ENCODE assay signal across 30 cellular contexts in the genomic region with DNA sequence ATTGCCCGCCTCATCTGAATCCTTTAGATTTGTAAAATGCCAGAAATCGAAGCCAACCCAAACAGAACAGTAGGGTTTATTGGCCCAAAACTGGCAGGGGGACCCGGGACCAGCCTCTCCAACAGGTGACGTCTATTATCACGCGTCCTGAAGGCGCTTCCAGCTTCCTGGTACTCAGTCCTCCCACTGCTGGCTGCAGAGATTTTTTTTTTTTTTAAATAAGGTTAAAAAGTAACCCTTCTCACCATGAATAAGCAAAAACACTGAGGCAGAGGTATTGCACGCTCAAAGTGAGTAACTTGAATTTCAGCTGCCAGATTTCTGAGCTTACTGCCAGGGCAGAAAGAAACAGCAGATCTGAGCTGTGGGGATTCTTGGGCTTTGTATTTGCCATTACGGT. TPM values are rescaled to one million over a fixed set of nuclear protein-coding genes. Genes with fewer than 3 reads are reported as not detected.
DNase-seq lines count a peak whose midpoint lies in the region; ATAC-seq, FAIRE-seq and TF ChIP-seq lines count a peak whose summit lies in the region.
"Had no signal": no experiment of that assay in that cellular context is flagged by ENCODE, and none has a peak within 500 bp of the region (broad histone marks: within the 10 kb centered on the region; RNA-seq: fewer than 3 reads in every experiment).

No MANE protein-coding gene starts in this region.

- TF ChIP-seq POLR2A in esophagus squamous epithelium (IDR thresholded peaks at IDR 0.05) (no peak), HepG2 (IDR thresholded peaks at IDR 0.05; ENCODE audit: insufficient read depth in 1 of 2, low read depth in 2 of 2, low read length in 2 of 2) (no peak), transverse colon (IDR thresholded peaks at IDR 0.05) (no peak), testis (IDR thresholded peaks at IDR 0.05) (no peak)

- no peak overlapping the region for H3K4me3 ChIP-seq in MG63
- H3K4me3 ChIP-seq in esophagus squamous epithelium = no peak overlapping the region
- H3K4me3 ChIP-seq in HepG2 (replicated peaks in 1 of 3; ENCODE audit: insufficient read depth in 1 of 3, low read depth in 2 of 3, low read length in 3 of 3) = peak overlapping the region; percentile 4 to 56 (median 46); a peak in 5 of 6 replicates
- H3K4me3 ChIP-seq in transverse colon = no peak overlapping the region
- no peak overlapping the region for H3K4me3 ChIP-seq in testis
- H3K4me3 ChIP-seq: skin epidermis had no signal

- H3K4me1 ChIP-seq in esophagus squamous epithelium (peaks cover 10 to 63% (median 26%) of the 10 kb centered on the region in 3 donors), HepG2 (ENCODE audit: insufficient read depth, low read length) (peaks cover 72% of the 10 kb centered on the region), transverse colon (peaks cover 0 to 9% (median 3%) of the 10 kb centered on the region in 4 donors), testis (no peaks in the 10 kb centered on the region)
- H3K4me1 ChIP-seq: Caco-2 had no signal

- H3K79me2 ChIP-seq in HepG2 (ENCODE audit: insufficient read depth, low read length) = no peaks in the 10 kb centered on the region

- in situ Hi-C loops in HepG2 (cut with HindIII; ENCODE audit: extremely low pct_ligation_motif_present, low pct_unique_long_range_greater_than_20kb) (no loop called here), transverse colon (cut with MboI; ENCODE audit: low pct_ligation_motif_present in 1 of 4, low pct_unique_long_range_greater_than_20kb in 1 of 4, low sequenced_read_pairs in 3 of 4) (no loop called here)

- intact Hi-C loops in esophagus squamous epithelium (cut with DNase I) = no loop called here
- intact Hi-C loops in HepG2 (cut with micrococcal nuclease; ENCODE audit: unreplicated experiment) = no loop called here
- intact Hi-C loops in transverse colon (cut with DNase I; ENCODE audit: low total_unique reads) = no loop called here
- intact Hi-C loops in testis (cut with DNase I; ENCODE audit: low total_unique reads) = no loop called here

- peak; percentile 95 for DNase-seq in MG63
- no peak for DNase-seq in esophagus squamous epithelium (lab: John Stamatoyannopoulos, UW)
- DNase-seq in HepG2 (ENCODE audit: low spot score) = peak; percentile 54
- peak; percentile 41 for DNase-seq in transverse colon
- DNase-seq in testis = no peak
- DNase-seq in stimulated activated CD4-positive, alpha-beta T cell treated with anti-CD3 and anti-CD28 coated beads, Interleukin-4, amount 100 ng/mL, for 4 hours = no peak
- no peak for DNase-seq in stimulated activated CD4-positive, alpha-beta T cell treated with anti-CD3 and anti-CD28 coated beads, Interleukin-1b, Interleukin-23, amount 100 ng/mL, for 48 hours
- DNase-seq in activated CD4-positive, alpha-beta T cell treated with anti-CD3 and anti-CD28 coated beads, Interleukin-2, amount 50 U/mL, for 1 hour = no peak
- DNase-seq: activated CD4-positive, CD25-positive, alpha-beta regulatory T cell; activated CD8-positive, alpha-beta T cell treated with anti-CD3 and anti-CD28 coated beads, Interleukin-2, amount 10 ng/mL, durations not matched to agents 7 days and 5 days; activated naive CD4-positive, alpha-beta T cell treated with anti-CD3 and anti-CD28 coated beads for 36 hours; activated T-cell treated with anti-CD3 and anti-CD28 coated beads, Interleukin-2, amount 50 U/mL, for 4 hours; AML-193; amygdala; Caco-2; HCEC 1CT; head of caudate nucleus; Kasumi-1; NCI-H1105; NCI-H2107; NCI-H510A; RPMI8226; stimulated activated CD4-positive, alpha-beta T cell treated with anti-CD3 and anti-CD28 coated beads, Interleukin-2, amount 100 ng/mL, for 48 hours; stimulated activated naive CD8-positive, alpha-beta T cell treated with anti-CD3 and anti-CD28 coated beads, Interleukin-15, amount 100 ng/mL, for 72 hours; T1000 had no signal

- ATAC-seq in HepG2 = no peak; the same call in 2 of the 3 replicates
- ATAC-seq: activated CD8-positive, alpha-beta T cell treated with anti-CD3 and anti-CD28 coated beads, Interleukin-2, amount 10 ng/mL, durations not matched to agents 7 days and 5 days; activated T-cell treated with anti-CD3 and anti-CD28 coated beads, Interleukin-2, amount 50 U/mL, for 4 hours; natural killer cell treated with Interleukin-12 subunit alpha and Interleukin-12 subunit beta and Interleukin-15 and Interleukin-18, amount 100 ng/mL, for 72 hours; SK-N-SH treated with all-trans-retinoic acid at 6 μM for 48 hours; stimulated activated naive CD8-positive, alpha-beta T cell treated with anti-CD3 and anti-CD28 coated beads, Interleukin-15, amount 100 ng/mL, for 72 hours had no signal

- no peaks in the 10 kb centered on the region for H3K36me3 ChIP-seq in MG63
- H3K36me3 ChIP-seq in esophagus squamous epithelium = no peaks in the 10 kb centered on the region
- no peaks in the 10 kb centered on the region for H3K36me3 ChIP-seq in HepG2 (replicated peaks in 1 of 2; ENCODE audit: control insufficient read depth in 1 of 2, insufficient read depth in 2 of 2, low read length in 2 of 2)
- no peaks in the 10 kb centered on the region for H3K36me3 ChIP-seq in transverse colon
- no peaks in the 10 kb centered on the region for H3K36me3 ChIP-seq in testis (ENCODE audit: low read depth, missing control alignments)

- POLR2A ChIA-PET in HepG2 (lab: Yijun Ruan, JAX) = interaction anchor here (0.8 to 4.6 kb wide), 9 partner anchors 12 to 118 kb away, joined by 3 to 65 read pairs (median 5); a partner anchor contains a TSS

- CTCF ChIA-PET in HepG2 (lab: Yijun Ruan, JAX; ENCODE audit: low intra/inter-chr PET ratio, low total read pairs) = no interaction called here

- no TSS peak for BruUV-seq in HepG2 (replicated peaks; lab: Mats Ljungman, UMichigan)

- H3K27ac ChIP-seq in esophagus squamous epithelium (peak overlapping the region; percentile 59 to 77 (median 70)), HepG2 (ENCODE audit: extremely low read length, insufficient read depth, low read length) (peak overlapping the region; percentile 38), transverse colon (no peak overlapping the region), testis (no peak overlapping the region)

- no peaks in the 10 kb centered on the region for H4K20me1 ChIP-seq in HepG2 (ENCODE audit: insufficient read depth, low read length)

- no peaks in the 10 kb centered on the region for H3K27me3 ChIP-seq in MG63
- H3K27me3 ChIP-seq in esophagus squamous epithelium = no peaks in the 10 kb centered on the region
- H3K27me3 ChIP-seq in HepG2 (ENCODE audit: control insufficient read depth in 1 of 2, insufficient read depth in 2 of 2, low read length in 2 of 2) = no peaks in the 10 kb centered on the region
- no peaks in the 10 kb centered on the region for H3K27me3 ChIP-seq in transverse colon
- H3K27me3 ChIP-seq in testis = no peaks in the 10 kb centered on the region

- no peak for FAIRE-seq in HepG2 (lab: Jason Lieb, UNC)
- FAIRE-seq: HTR-8/SVneo, urothelium cell line had no signal

- peak overlapping the region; percentile 28 for H2AFZ ChIP-seq in HepG2 (ENCODE audit: low read length)

- TF ChIP-seq CTCF in esophagus squamous epithelium (IDR thresholded peaks at IDR 0.05) = no peak
- no peak for TF ChIP-seq CTCF in HepG2 (CRISPR knock-in tag; IDR thresholded peaks at IDR 0.05)
- no peak for TF ChIP-seq CTCF in transverse colon (IDR thresholded peaks at IDR 0.05)
- no peak for TF ChIP-seq CTCF in testis (IDR thresholded peaks at IDR 0.05)

- no peak for TF ChIP-seq RAD21 in HepG2 (CRISPR knock-in tag; IDR thresholded peaks at IDR 0.05)

- TF ChIP-seq EP300 in HepG2 (IDR thresholded peaks at IDR 0.05; ENCODE audit: low read depth in 2 of 2, low read length in 2 of 2) (peak in 1 of 2 experiments; percentile 20; a peak in 1 of 4 replicates), HepG2 (CRISPR knock-in tag; IDR thresholded peaks at IDR 0.05; ENCODE audit: borderline replicate concordance) (no peak), transverse colon (IDR thresholded peaks at IDR 0.05; ENCODE audit: low read depth) (no peak)

- H3K4me2 ChIP-seq in HepG2 (ENCODE audit: low read depth, low read length) = peak overlapping the region; percentile 77

- WGBS in esophagus squamous epithelium, 2 donors = 58 to 65% methylated on average over 9 of the region's 9 CpGs
- WGBS in HepG2 (ENCODE audit: low lambda C conversion rate) = 2% methylated on average over 9 of the region's 9 CpGs
- WGBS in transverse colon (ENCODE audit: low coverage in 1 of 2), 2 donors = 40 to 54% methylated on average over 2 to 9 of the region's 9 CpGs
- 88 to 92% methylated on average over 9 of the region's 9 CpGs for WGBS in testis, 2 donors

- H3K9me3 ChIP-seq in MG63 (peaks cover 2% of the 10 kb centered on the region; the same call in 1 of the 2 replicates), esophagus squamous epithelium (no peaks in the 10 kb centered on the region), HepG2 (ENCODE audit: low read length) (no peaks in the 10 kb centered on the region), transverse colon (no peaks in the 10 kb centered on the region), testis (no peaks in the 10 kb centered on the region)
- H3K9me3 ChIP-seq: Caco-2 had no signal

- peak overlapping the region; percentile 15; the same call in 1 of the 2 replicates for H3K9ac ChIP-seq in HepG2 (ENCODE audit: insufficient read depth, low read depth, low read length)

RNA-seq across cellular contexts. Expression of a gene that starts 54.4 kb away (rescaled TPM):
- total RNA-seq in MG63 (2014; rRNA removed; shearing (Covaris generic); ENCODE audit: low replicate concordance) = 115 and 160 TPM in 2 replicates
- 10 to 100 TPM in 3 of 4 donors, 1 to 10 TPM in 1; 9.3 to 27.0 (median 20.5) TPM for total RNA-seq in esophagus squamous epithelium
- 28.1 and 29.9 TPM in 2 replicates for total RNA-seq in HepG2 (2016; rRNA removed; fragmentation: Illumina TruSeq; extraction: Trizol)
- total RNA-seq in HepG2 (2016; cell fraction: cytosol; rRNA removed; fragmentation: Illumina TruSeq; extraction: Trizol; ENCODE audit: low read depth) = 29.4 and 34.7 TPM in 2 replicates
- total RNA-seq in HepG2 (2016; cell fraction: insoluble cytoplasmic fraction; rRNA removed; fragmentation: Illumina TruSeq; extraction: Trizol) = 28.9 and 30.1 TPM in 2 replicates
- total RNA-seq in HepG2 (2016; cell fraction: membrane; rRNA removed; fragmentation: Illumina TruSeq; extraction: Trizol) = 10.9 and 11.8 TPM in 2 replicates
- 15.5 and 16.1 TPM in 2 replicates for total RNA-seq in HepG2 (2016; cell fraction: nucleus; rRNA removed; fragmentation: Illumina TruSeq; extraction: Trizol)
- polyA plus RNA-seq in HepG2 (2011; rRNA removed) = 8.0 and 8.7 TPM in 2 replicates
- polyA plus RNA-seq in HepG2 (2011; cell fraction: cytosol; rRNA removed) = 4.2 and 5.6 TPM in 2 replicates
- polyA plus RNA-seq in HepG2 (2011; cell fraction: nucleus; rRNA removed) = 1.9 and 2.6 TPM in 2 replicates
- polyA plus RNA-seq in HepG2 (2012) = 17.1 and 18.2 TPM in 2 replicates
- 1.9 and 2.3 TPM in 2 replicates for polyA plus RNA-seq in HepG2 (2016; cell fraction: cytosol; fragmentation: Illumina TruSeq; extraction: Trizol; ENCODE audit: low read depth)
- 30.1 and 43.8 TPM in 2 replicates for polyA plus RNA-seq in HepG2 (2016; cell fraction: insoluble cytoplasmic fraction; fragmentation: Illumina TruSeq; extraction: Trizol; ENCODE audit: low read depth)
- 4.8 and 5.1 TPM in 2 replicates for polyA plus RNA-seq in HepG2 (2016; cell fraction: membrane; fragmentation: Illumina TruSeq; extraction: Trizol; ENCODE audit: low read depth)
- polyA plus RNA-seq in HepG2 (2016; cell fraction: nucleus; fragmentation: Illumina TruSeq; extraction: Trizol; ENCODE audit: insufficient read depth, low read depth) = 18.2 and 22.7 TPM in 2 replicates
- polyA minus RNA-seq in HepG2 (2011; rRNA and poly(A)+ RNA removed; ENCODE audit: low replicate concordance) = 8.9 and 19.6 TPM in 2 replicates
- 5.8 and 12.5 TPM in 2 replicates for polyA minus RNA-seq in HepG2 (2011; cell fraction: cytosol; rRNA and poly(A)+ RNA removed)
- polyA minus RNA-seq in HepG2 (2011; cell fraction: nucleus; rRNA and poly(A)+ RNA removed) = 25.2 and 29.7 TPM in 2 replicates
- total RNA-seq in transverse colon = 10 to 100 TPM in 2 of 4 donors, 1 to 10 TPM in 2; 6.0 to 12.5 (median 10.0) TPM
- 1 to 10 TPM; 4.9 to 5.2 TPM for total RNA-seq in testis
- polyA plus RNA-seq in testis (ENCODE audit: insufficient read depth, low read depth, low replicate concordance) = 11.8 TPM

Comparison
In these comparisons a context has a peak if more than half of its experiments do, and no peak if none do; other contexts are left out.
1. DNase-seq: peak in MG63 (single experiment), HepG2 (single experiment) and transverse colon (single experiment); none in esophagus squamous epithelium (single experiment), testis (single experiment), stimulated activated CD4-positive, alpha-beta T cell treated with anti-CD3 and anti-CD28 coated beads, Interleukin-4, amount 100 ng/mL, for 4 hours (0 of 2), stimulated activated CD4-positive, alpha-beta T cell treated with anti-CD3 and anti-CD28 coated beads, Interleukin-1b, Interleukin-23, amount 100 ng/mL, for 48 hours (single experiment) and activated CD4-positive, alpha-beta T cell treated with anti-CD3 and anti-CD28 coated beads, Interleukin-2, amount 50 U/mL, for 1 hour (single experiment).
2. H3K4me3 ChIP-seq: peak in HepG2 (3 of 3); none in MG63 (single experiment), esophagus squamous epithelium (0 of 4), transverse colon (0 of 4) and testis (0 of 2).
3. H3K27ac ChIP-seq: peak in esophagus squamous epithelium (4 of 4) and HepG2 (single experiment); none in transverse colon (0 of 4) and testis (0 of 2).